Comparison of ENCODE assay signal across 1 cellular context in genomic region chr11:75440960-75441803, GRCh38.
TF ChIP-seq lines count a peak whose summit lies in the region.

No MANE protein-coding gene starts in this region.

TF ChIP-seq in IMR-90, 13 proteins besides CTCF, POLR2A, EP300 and RAD21 (continued from another document):
- TF ChIP-seq ELK1 (IDR thresholded peaks at IDR 0.05; ENCODE audit: borderline replicate concordance, low read depth, low read length) (no peak), MXI1 (IDR thresholded peaks at IDR 0.05; ENCODE audit: borderline replicate concordance, low read depth, low read length) (no peak), CEBPB (IDR thresholded peaks at IDR 0.05; ENCODE audit: low read depth, low read length) (no peak), RFX5 (IDR thresholded peaks at IDR 0.05; ENCODE audit: low read depth, low read length) (no peak), BHLHE40 (IDR thresholded peaks at IDR 0.05; ENCODE audit: low read depth, low read length) (no peak), CHD1 (IDR thresholded peaks at IDR 0.05; ENCODE audit: low read depth, low read length) (no peak), MAFK (IDR thresholded peaks at IDR 0.05; ENCODE audit: low read depth, low read length) (no peak)
TF ChIP-seq in IMR-90: peak in this region for 0.
